ENCODE assay signal across 20 cellular contexts in the genomic region with DNA sequence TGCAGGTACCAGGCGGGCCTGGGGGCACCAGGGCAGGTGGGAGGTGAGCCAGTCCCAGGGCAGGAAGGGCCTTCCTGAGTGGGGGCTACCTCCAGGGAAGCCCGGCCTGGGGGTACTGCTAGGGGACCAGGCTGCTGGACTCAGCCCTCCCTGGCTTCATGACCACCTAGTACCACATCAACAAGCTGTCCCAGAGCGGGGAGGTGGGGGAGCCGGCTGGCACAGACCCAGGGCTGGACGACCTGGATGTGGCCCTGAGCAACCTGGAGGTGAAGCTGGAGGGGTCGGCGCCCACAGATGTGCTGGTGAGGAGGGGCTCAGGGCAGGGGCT.
"Had no signal": no experiment of that assay in that cellular context is flagged by ENCODE, and none has a peak within 500 bp of the region (broad histone marks: within the 10 kb centered on the region; RNA-seq: fewer than 3 reads in every experiment).

No MANE protein-coding gene starts in this region.

- FAIRE-seq: endothelial cell of umbilical vein, kidney, urothelium cell line had no signal

- H3K27ac Mint-ChIP-seq: activated CD4-positive, alpha-beta memory T cell treated with anti-CD3 and anti-CD28 coated beads for 36 hours had no signal

- H3K27me3 ChIP-seq: colonic mucosa, esophagus squamous epithelium, sigmoid colon, spleen had no signal

- H3K36me3 Mint-ChIP-seq: natural killer cell had no signal

- H3K4me3 Mint-ChIP-seq: activated CD4-positive, alpha-beta memory T cell treated with anti-CD3 and anti-CD28 coated beads for 36 hours; activated T-cell treated with anti-CD3 and anti-CD28 coated beads, Interleukin-2, amount 50 U/mL, for 72 hours; memory B cell; natural killer cell; T-cell had no signal

- DNase-seq: activated CD4-positive, alpha-beta memory T cell treated with anti-CD3 and anti-CD28 coated beads for 36 hours; activated CD4-positive, alpha-beta T cell treated with anti-CD3 and anti-CD28 coated beads for 1 hour; activated gamma-delta T cell; activated T-cell treated with anti-CD3 and anti-CD28 coated beads, Interleukin-2, amount 50 U/mL, for 72 hours; caudate nucleus; colonic mucosa; esophagus squamous epithelium; hypothalamus; kidney; left ventricle myocardium superior; natural killer cell; psoas muscle; sigmoid colon; spleen; T-cell; T1000 had no signal

- H3K27me3 Mint-ChIP-seq: activated CD4-positive, alpha-beta memory T cell treated with anti-CD3 and anti-CD28 coated beads for 36 hours; memory B cell; T-cell had no signal

- H3K9me3 ChIP-seq: colonic mucosa, esophagus squamous epithelium, psoas muscle, sigmoid colon, spleen had no signal

- H3K9me3 Mint-ChIP-seq: activated CD4-positive, alpha-beta memory T cell treated with anti-CD3 and anti-CD28 coated beads for 36 hours; activated naive CD4-positive, alpha-beta T cell treated with anti-CD3 and anti-CD28 coated beads, Interleukin-2, amount 50 U/mL, for 72 hours; activated T-cell treated with anti-CD3 and anti-CD28 coated beads, Interleukin-2, amount 50 U/mL, for 72 hours; memory B cell; natural killer cell; T-cell had no signal

- H3K36me3 ChIP-seq: colonic mucosa had no signal

- ATAC-seq: left ventricle myocardium superior, natural killer cell, psoas muscle, T-cell had no signal

- H3K4me1 ChIP-seq: colonic mucosa, sigmoid colon had no signal

- H3K4me3 ChIP-seq: colonic mucosa, esophagus squamous epithelium, psoas muscle, sigmoid colon, spleen had no signal

- H3K27ac ChIP-seq: colonic mucosa, esophagus squamous epithelium, psoas muscle, sigmoid colon had no signal
